ENCODE assay signal across 10 cellular contexts in the genomic region with DNA sequence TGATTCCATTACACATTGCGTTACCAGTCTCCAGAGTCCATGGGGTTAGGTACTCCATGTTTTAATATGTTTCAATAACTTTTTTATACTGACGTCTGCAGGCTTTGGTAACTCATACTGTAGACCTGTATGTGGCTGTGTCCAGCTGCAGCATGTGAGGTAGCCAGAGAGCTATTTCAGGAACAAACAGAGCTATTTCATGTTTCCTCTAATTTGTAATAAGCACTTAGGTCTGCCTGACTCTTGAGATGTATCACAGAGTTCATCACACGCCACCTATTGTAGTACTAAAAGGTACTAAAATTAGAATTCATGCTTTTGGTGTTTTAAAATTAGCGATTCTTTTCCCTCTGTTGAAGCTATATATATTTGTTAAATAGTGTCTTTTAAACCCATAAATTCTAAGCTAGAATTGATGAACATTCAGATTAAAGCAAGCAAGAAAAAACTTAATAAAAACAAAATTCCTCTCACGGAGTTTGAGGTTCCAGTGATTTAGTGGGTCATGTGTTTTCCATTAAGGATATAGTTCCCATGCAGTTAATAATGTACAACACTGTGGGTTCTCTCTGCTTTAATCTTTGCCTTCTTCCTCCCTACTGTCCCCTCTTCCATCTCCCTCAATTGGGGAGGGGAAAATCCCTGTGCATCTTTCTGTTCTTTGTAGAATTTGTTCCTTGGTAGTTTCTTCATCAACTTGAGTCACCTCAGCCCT. TPM values are rescaled to one million over a fixed set of nuclear protein-coding genes. Genes with fewer than 3 reads are reported as not detected.
DNase-seq lines count a peak whose midpoint lies in the region; ATAC-seq and TF ChIP-seq lines count a peak whose summit lies in the region.
"Had no signal": no experiment of that assay in that cellular context is flagged by ENCODE, and none has a peak within 500 bp of the region (broad histone marks: within the 10 kb centered on the region; RNA-seq: fewer than 3 reads in every experiment).

No MANE protein-coding gene starts in this region.

- peak; percentile 52 for ATAC-seq in GM21529 (IDR thresholded peaks at IDR 0.05; ENCODE audit: unreplicated experiment)
- ATAC-seq in stimulated activated effector memory CD8-positive, alpha-beta T cell treated with anti-CD3 and anti-CD28 coated beads, Interleukin-12 subunit alpha, Interleukin-12 subunit beta, amount 100 ng/mL, for 72 hours = no peak

- H3K4me2 ChIP-seq in OCI-LY7 (ENCODE audit: low read length) = peak overlapping the region; percentile 41

- DNase-seq in OCI-LY7 (ENCODE audit: low spot score) (peak; percentile 35), left ventricle myocardium inferior (no peak), NK-92 (lab: John Stamatoyannopoulos, UW; ENCODE audit: unreplicated experiment) (no peak), amniotic stem cell (lab: John Stamatoyannopoulos, UW) (no peak), NCI-H2081 treated with DMSO at 0.1 percent for 48 hours (lab: John Stamatoyannopoulos, UW) (no peak)
- DNase-seq in stimulated activated effector memory CD8-positive, alpha-beta T cell treated with anti-CD3 and anti-CD28 coated beads, Interleukin-12 subunit alpha, Interleukin-12 subunit beta, amount 100 ng/mL, for 72 hours (ENCODE audit: low spot score in 2 of 2) = no peak
- DNase-seq in activated naive CD4-positive, alpha-beta T cell treated with anti-CD3 and anti-CD28 coated beads, Interleukin-2, amount 10 ng/mL, durations not matched to agents 7 days and 5 days = no peak
- DNase-seq: effector memory CD4-positive, alpha-beta T cell; NCI-H2029 treated with DMSO at 0.1 percent for 48 hours had no signal

- H3K27me3 ChIP-seq in left ventricle myocardium inferior (ENCODE audit: low read depth) = no peaks in the 10 kb centered on the region

- CTCF ChIA-PET in OCI-LY7 (lab: Charles Lee; ENCODE audit: unreplicated experiment) = interaction anchor here (1.1 to 1.6 kb wide), 3 partner anchors 9 to 186 kb away, joined by 3 read pairs; no protein-coding TSS in a partner anchor
- CTCF ChIA-PET in activated naive CD4-positive, alpha-beta T cell treated with anti-CD3 and anti-CD28 coated beads, Interleukin-2, amount 10 ng/mL, durations not matched to agents 7 days and 5 days (lab: Charles Lee) = no interaction called here

- H3K4me1 Mint-ChIP-seq in stimulated activated effector memory CD8-positive, alpha-beta T cell treated with anti-CD3 and anti-CD28 coated beads, Interleukin-12 subunit alpha, Interleukin-12 subunit beta, amount 100 ng/mL, for 72 hours = peaks cover 72% of the 10 kb centered on the region
- peaks cover 5% of the 10 kb centered on the region for H3K4me1 Mint-ChIP-seq in activated naive CD4-positive, alpha-beta T cell treated with anti-CD3 and anti-CD28 coated beads, Interleukin-2, amount 10 ng/mL, durations not matched to agents 7 days and 5 days

- peaks cover 14% of the 10 kb centered on the region for H3K36me3 Mint-ChIP-seq in stimulated activated effector memory CD8-positive, alpha-beta T cell treated with anti-CD3 and anti-CD28 coated beads, Interleukin-12 subunit alpha, Interleukin-12 subunit beta, amount 100 ng/mL, for 72 hours
- peaks cover 3% of the 10 kb centered on the region for H3K36me3 Mint-ChIP-seq in activated naive CD4-positive, alpha-beta T cell treated with anti-CD3 and anti-CD28 coated beads, Interleukin-2, amount 10 ng/mL, durations not matched to agents 7 days and 5 days

- TF ChIP-seq CTCF in OCI-LY7 (conservative IDR thresholded peaks at IDR 0.05; ENCODE audit: low read length) (no peak), left ventricle myocardium inferior (IDR thresholded peaks at IDR 0.05; ENCODE audit: borderline replicate concordance) (no peak)

- peak overlapping the region; percentile 49 for H3K4me3 Mint-ChIP-seq in stimulated activated effector memory CD8-positive, alpha-beta T cell treated with anti-CD3 and anti-CD28 coated beads, Interleukin-12 subunit alpha, Interleukin-12 subunit beta, amount 100 ng/mL, for 72 hours
- H3K4me3 Mint-ChIP-seq in activated naive CD4-positive, alpha-beta T cell treated with anti-CD3 and anti-CD28 coated beads, Interleukin-2, amount 10 ng/mL, durations not matched to agents 7 days and 5 days = no peak overlapping the region

- H3K27me3 Mint-ChIP-seq in activated naive CD4-positive, alpha-beta T cell treated with anti-CD3 and anti-CD28 coated beads, Interleukin-2, amount 10 ng/mL, durations not matched to agents 7 days and 5 days = no peaks in the 10 kb centered on the region

- no peaks in the 10 kb centered on the region for H3K9me2 ChIP-seq in OCI-LY7 (ENCODE audit: insufficient read depth, low read length)

- intact Hi-C loops in OCI-LY7 (cut with micrococcal nuclease; ENCODE audit: unreplicated experiment) = no loop called here
- intact Hi-C loops in left ventricle myocardium inferior (cut with micrococcal nuclease) = no loop called here

- no TSS peak for BruUV-seq in OCI-LY7 (replicated peaks; lab: Mats Ljungman, UMichigan)

- peaks cover 63% of the 10 kb centered on the region for H3K4me1 ChIP-seq in OCI-LY7 (ENCODE audit: insufficient read depth, low read length, poor library complexity, severe bottlenecking)
- peaks cover 95% of the 10 kb centered on the region for H3K4me1 ChIP-seq in left ventricle myocardium inferior

- no peak overlapping the region for H2AFZ ChIP-seq in OCI-LY7 (ENCODE audit: low read length)

- H3K79me2 ChIP-seq in OCI-LY7 (ENCODE audit: insufficient read depth, low read depth, low read length) = peaks cover 10% of the 10 kb centered on the region; the same call in 1 of the 2 replicates

- H3K27ac ChIP-seq in OCI-LY7 (ENCODE audit: low read depth, low read length, poor library complexity, severe bottlenecking) = no peak overlapping the region
- peak overlapping the region; percentile 92 for H3K27ac ChIP-seq in left ventricle myocardium inferior (replicated peaks)

- H3K9me3 Mint-ChIP-seq in stimulated activated effector memory CD8-positive, alpha-beta T cell treated with anti-CD3 and anti-CD28 coated beads, Interleukin-12 subunit alpha, Interleukin-12 subunit beta, amount 100 ng/mL, for 72 hours = no peaks in the 10 kb centered on the region
- H3K9me3 Mint-ChIP-seq in activated naive CD4-positive, alpha-beta T cell treated with anti-CD3 and anti-CD28 coated beads, Interleukin-2, amount 10 ng/mL, durations not matched to agents 7 days and 5 days = no peaks in the 10 kb centered on the region

- peak overlapping the region; percentile 96 for H3K27ac Mint-ChIP-seq in stimulated activated effector memory CD8-positive, alpha-beta T cell treated with anti-CD3 and anti-CD28 coated beads, Interleukin-12 subunit alpha, Interleukin-12 subunit beta, amount 100 ng/mL, for 72 hours
- H3K27ac Mint-ChIP-seq in activated naive CD4-positive, alpha-beta T cell treated with anti-CD3 and anti-CD28 coated beads, Interleukin-2, amount 10 ng/mL, durations not matched to agents 7 days and 5 days = no peak overlapping the region

- POLR2A ChIA-PET in OCI-LY7 (lab: Charles Lee) = interaction anchor here (0.5 to 1.9 kb wide), 7 partner anchors 8 to 318 kb away, joined by 3 to 10 read pairs (median 4); no protein-coding TSS in a partner anchor

- H3K4me3 ChIP-seq in OCI-LY7 (ENCODE audit: low read depth, low read length, poor library complexity, severe bottlenecking) (no peak overlapping the region), left ventricle myocardium inferior (peak overlapping the region; percentile 4)

- H4K20me1 ChIP-seq in OCI-LY7 (ENCODE audit: insufficient read depth, low read length) = no peaks in the 10 kb centered on the region

- H3K36me3 ChIP-seq in OCI-LY7 (ENCODE audit: insufficient read depth, low read length) (no peaks in the 10 kb centered on the region), left ventricle myocardium inferior (no peaks in the 10 kb centered on the region)

- H3K9me3 ChIP-seq in OCI-LY7 (ENCODE audit: low read length) = no peaks in the 10 kb centered on the region
- H3K9me3 ChIP-seq in left ventricle myocardium inferior (replicated peaks) = no peaks in the 10 kb centered on the region

RNA-seq across cellular contexts. Expression of a gene that starts 37.0 kb away (rescaled TPM):
- 3.0 and 3.8 TPM in 2 replicates for total RNA-seq in OCI-LY7 (2014; rRNA removed; shearing (Covaris generic))
- total RNA-seq in OCI-LY7 (2022) (9.4 and 9.9 TPM in 2 replicates), left ventricle myocardium inferior (34.8 TPM)
